ENCODE assay signal across 8 cellular contexts in genomic region chr11:67732045-67732787, GRCh38. TPM values are rescaled to one million over a fixed set of nuclear protein-coding genes. Genes with fewer than 3 reads are reported as not detected.
DNase-seq lines count a peak whose midpoint lies in the region; ATAC-seq and TF ChIP-seq lines count a peak whose summit lies in the region.

No MANE protein-coding gene starts in this region.

- ATAC-seq in activated B cell treated with CpG ODN at 0.5 μM for 24 hours (ENCODE audit: low read depth) (peak; percentile 50), HG03520 (IDR thresholded peaks at IDR 0.05; ENCODE audit: unreplicated experiment) (no peak), HG03097 (IDR thresholded peaks at IDR 0.05; ENCODE audit: low FRiP score, unreplicated experiment) (no peak), HG03378 (IDR thresholded peaks at IDR 0.05; ENCODE audit: unreplicated experiment) (no peak)

- CTCF ChIA-PET in AG04449 (lab: Yijun Ruan, JAX) = no interaction called here
- CTCF ChIA-PET in activated B cell treated with CpG ODN at 0.5 μM for 24 hours (lab: Charles Lee) = no interaction called here

- POLR2A ChIA-PET in AG04449 (lab: Yijun Ruan, JAX) = no interaction called here
- POLR2A ChIA-PET in activated B cell treated with CpG ODN at 0.5 μM for 24 hours (lab: Charles Lee) = no interaction called here

- peak overlapping the region; percentile 33 for H3K4me3 Mint-ChIP-seq in activated B cell treated with CpG ODN at 0.5 μM for 24 hours

- no peak overlapping the region for H3K4me3 ChIP-seq in AG04449 (ENCODE audit: low read depth, low read length)

- DNase-seq in AG04449 (ENCODE audit: low read depth, low spot score) (no peak), H4 (ENCODE audit: low spot score) (peak; percentile 22), activated B cell treated with CpG ODN at 0.5 μM for 24 hours (no peak)
- peak; percentile 32 for DNase-seq in effector CD4-positive, alpha-beta T cell
- DNase-seq in stimulated activated CD4-positive, alpha-beta T cell treated with anti-CD3 and anti-CD28 coated beads, Interleukin-12 subunit alpha, Interleukin-12 subunit beta, amount 100 ng/mL, for 4 hours = peak; percentile 53

- peak; percentile 7 for TF ChIP-seq CTCF in AG04449 (IDR thresholded peaks at IDR 0.05; ENCODE audit: insufficient read depth, low read length, missing control alignments)
- no peak for TF ChIP-seq CTCF in activated B cell treated with CpG ODN at 0.5 μM for 24 hours (IDR thresholded peaks at IDR 0.05)

- no peaks in the 10 kb centered on the region for H3K36me3 Mint-ChIP-seq in activated B cell treated with CpG ODN at 0.5 μM for 24 hours (ENCODE audit: low read depth)

- intact Hi-C loops in activated B cell treated with CpG ODN at 0.5 μM for 24 hours (cut with micrococcal nuclease) = no loop called here

- H3K27me3 Mint-ChIP-seq in activated B cell treated with CpG ODN at 0.5 μM for 24 hours = peaks cover 19% of the 10 kb centered on the region

- no peaks in the 10 kb centered on the region for H3K9me3 Mint-ChIP-seq in activated B cell treated with CpG ODN at 0.5 μM for 24 hours

- H3K27ac Mint-ChIP-seq in activated B cell treated with CpG ODN at 0.5 μM for 24 hours = no peak overlapping the region

- peaks cover 15% of the 10 kb centered on the region for H3K4me1 Mint-ChIP-seq in activated B cell treated with CpG ODN at 0.5 μM for 24 hours

RNA-seq across cellular contexts. Expression of gene ALDH3B2, which starts 57.8 kb away (rescaled TPM):
- not detected in 2 replicates for total RNA-seq in H4 (2014; rRNA removed; shearing (Covaris generic))
- not detected in 2 replicates for total RNA-seq in activated B cell treated with CpG ODN at 0.5 μM for 24 hours

Comparison
In these comparisons a context has a peak if more than half of its experiments do, and no peak if none do; other contexts are left out.
1. DNase-seq: peak in H4 (single experiment), effector CD4-positive, alpha-beta T cell (single experiment) and stimulated activated CD4-positive, alpha-beta T cell treated with anti-CD3 and anti-CD28 coated beads, Interleukin-12 subunit alpha, Interleukin-12 subunit beta, amount 100 ng/mL, for 4 hours (single experiment); none in AG04449 (single experiment) and activated B cell treated with CpG ODN at 0.5 μM for 24 hours (single experiment).